In genomic region chr12:22124987-22125386, GRCh38 we compare ENCODE assay signal across 8 cellular contexts.
"Had no signal": no experiment of that assay in that cellular context is flagged by ENCODE, and none has a peak within 500 bp of the region (broad histone marks: within the 10 kb centered on the region; RNA-seq: fewer than 3 reads in every experiment).

No MANE protein-coding gene starts in this region.

- FAIRE-seq: G401.6, GM12878, GM12891, GM12892, GM18507, GM19239 had no signal

- ATAC-seq: GM12878 had no signal

- H3K4me3 ChIP-seq: GM12878 had no signal

- DNase-seq: GDM1, GF-D8 had no signal
